23 cellular contexts compared by ENCODE assay signal in genomic region chr1:1947493-1947892, GRCh38. TPM values are rescaled to one million over a fixed set of nuclear protein-coding genes. Genes with fewer than 3 reads are reported as not detected.
DNase-seq lines count a peak whose midpoint lies in the region; ATAC-seq and TF ChIP-seq lines count a peak whose summit lies in the region.
"Had no signal": no experiment of that assay in that cellular context is flagged by ENCODE, and none has a peak within 500 bp of the region (broad histone marks: within the 10 kb centered on the region; RNA-seq: fewer than 3 reads in every experiment).

No MANE protein-coding gene starts in this region.

- 37% methylated on average over 14 of the region's 14 CpGs for WGBS in liver

- H4K20me1 ChIP-seq in BLaER1, result no peaks in the 10 kb centered on the region

- H3K36me3 ChIP-seq in BLaER1, result no peaks in the 10 kb centered on the region
- no peaks in the 10 kb centered on the region for H3K36me3 ChIP-seq in liver (ENCODE audit: control insufficient read depth in 4 of 4, insufficient read depth in 3 of 4, low read depth in 1 of 4, low read length in 3 of 4)
- H3K36me3 ChIP-seq: adrenal gland, suprapubic skin had no signal

- no peak for TF ChIP-seq CTCF in liver (IDR thresholded peaks at IDR 0.05; ENCODE audit: low read depth, low read length, missing input control)

- H3K27ac ChIP-seq in BLaER1 (no peak overlapping the region), liver (ENCODE audit: low read depth in 1 of 2, low read length in 2 of 2) (no peak overlapping the region)
- H3K27ac ChIP-seq: adrenal gland, KMS-11, suprapubic skin had no signal

- TF ChIP-seq RAD21 in liver (IDR thresholded peaks at IDR 0.05), result no peak

- H3K27me3 Mint-ChIP-seq in activated naive CD4-positive, alpha-beta T cell treated with anti-CD3 and anti-CD28 coated beads for 36 hours (ENCODE audit: low read depth), result no peaks in the 10 kb centered on the region

- peaks cover 25% of the 10 kb centered on the region for H3K9me3 ChIP-seq in BLaER1
- peaks cover 0 to 1% (median 0%) of the 10 kb centered on the region in 4 donors for H3K9me3 ChIP-seq in liver (ENCODE audit: control insufficient read depth in 4 of 4, low read length in 3 of 4)
- H3K9me3 ChIP-seq: adrenal gland, suprapubic skin had no signal

- intact Hi-C loops in activated naive CD4-positive, alpha-beta T cell treated with anti-CD3 and anti-CD28 coated beads for 36 hours (cut with micrococcal nuclease), result no loop called here

- H3K4me2 ChIP-seq in BLaER1, result peak overlapping the region; percentile 42; the same call in 1 of the 2 replicates
- H3K4me2 ChIP-seq: KMS-11 had no signal

- H3K9ac ChIP-seq in BLaER1 (no peak overlapping the region), liver (ENCODE audit: low read depth in 1 of 2, low read length in 2 of 2) (no peak overlapping the region)
- H3K9ac ChIP-seq: KMS-11 had no signal

- H3K9me3 Mint-ChIP-seq in activated naive CD4-positive, alpha-beta T cell treated with anti-CD3 and anti-CD28 coated beads for 36 hours, result peaks cover 11% of the 10 kb centered on the region
- peaks cover 0 to 15% of the 10 kb centered on the region in 2 donors for H3K9me3 Mint-ChIP-seq in activated naive CD4-positive, alpha-beta T cell treated with anti-CD3 and anti-CD28 coated beads, Interleukin-2, amount 50 U/mL, for 72 hours

- CTCF ChIA-PET in activated naive CD4-positive, alpha-beta T cell treated with anti-CD3 and anti-CD28 coated beads for 36 hours (lab: Charles Lee), result interaction anchor here (0.6 kb wide), 1 partner anchor 104 kb away, joined by 5 read pairs; no protein-coding TSS in a partner anchor

- ATAC-seq in activated naive CD4-positive, alpha-beta T cell treated with anti-CD3 and anti-CD28 coated beads, Interleukin-2, amount 50 U/mL, for 72 hours, result no peak
- ATAC-seq: activated CD8-positive, alpha-beta T cell treated with anti-CD3 and anti-CD28 coated beads for 36 hours; GM12878 had no signal

- H3K4me1 Mint-ChIP-seq in activated naive CD4-positive, alpha-beta T cell treated with anti-CD3 and anti-CD28 coated beads for 36 hours (ENCODE audit: low read depth), result peaks cover 3% of the 10 kb centered on the region

- H3K27ac Mint-ChIP-seq in activated naive CD4-positive, alpha-beta T cell treated with anti-CD3 and anti-CD28 coated beads for 36 hours, result no peak overlapping the region
- H3K27ac Mint-ChIP-seq in activated naive CD4-positive, alpha-beta T cell treated with anti-CD3 and anti-CD28 coated beads, Interleukin-2, amount 50 U/mL, for 72 hours, result no peak overlapping the region
- H3K27ac Mint-ChIP-seq: activated CD8-positive, alpha-beta T cell treated with anti-CD3 and anti-CD28 coated beads for 36 hours; nephron progenitor cell had no signal

- H3K4me3 ChIP-seq in BLaER1 (no peak overlapping the region), liver (ENCODE audit: low read depth in 1 of 3, low read length in 3 of 3) (no peak overlapping the region)
- H3K4me3 ChIP-seq: adrenal gland, GM12878, suprapubic skin had no signal

- H3K4me1 ChIP-seq in BLaER1 (peaks cover 53% of the 10 kb centered on the region), liver (ENCODE audit: control insufficient read depth in 4 of 4, insufficient read depth in 4 of 4, low read length in 3 of 4) (peaks cover 7 to 20% (median 16%) of the 10 kb centered on the region in 4 donors)

- H3K27me3 ChIP-seq in BLaER1 (no peaks in the 10 kb centered on the region), liver (ENCODE audit: control insufficient read depth in 4 of 4, insufficient read depth in 4 of 4, low read length in 3 of 4) (no peaks in the 10 kb centered on the region)
- H3K27me3 ChIP-seq: adrenal gland had no signal

- DNase-seq in DMS153 treated with DMSO at 0.1 percent for 48 hours (lab: John Stamatoyannopoulos, UW; ENCODE audit: unreplicated experiment) (peak; percentile 16), NCI-H2196 treated with DMSO at 0.1 percent for 48 hours (lab: John Stamatoyannopoulos, UW; ENCODE audit: unreplicated experiment) (peak; percentile 94), globus pallidus (ENCODE audit: low spot score) (no peak), NCI-H226 (no peak)
- no peak for DNase-seq in activated naive CD4-positive, alpha-beta T cell treated with anti-CD3 and anti-CD28 coated beads for 36 hours
- no peak for DNase-seq in activated naive CD4-positive, alpha-beta T cell treated with anti-CD3 and anti-CD28 coated beads, Interleukin-2, amount 50 U/mL, for 72 hours (ENCODE audit: low spot score in 2 of 2)
- DNase-seq: activated CD4-positive, CD25-positive, alpha-beta regulatory T cell; activated CD8-positive, alpha-beta T cell treated with anti-CD3 and anti-CD28 coated beads for 36 hours; activated gamma-delta T cell; adrenal gland; cortex of kidney; glutamatergic neuron; kidney glomerular epithelial cell; NCI-H2081; NCI-H526 treated with DMSO at 0.1 percent for 48 hours; nephron progenitor cell; T-helper 9 cell had no signal

- no peak overlapping the region for H3K4me3 Mint-ChIP-seq in activated naive CD4-positive, alpha-beta T cell treated with anti-CD3 and anti-CD28 coated beads for 36 hours
- H3K4me3 Mint-ChIP-seq: activated CD8-positive, alpha-beta T cell treated with anti-CD3 and anti-CD28 coated beads for 36 hours; nephron progenitor cell had no signal

- H3K36me3 Mint-ChIP-seq in activated naive CD4-positive, alpha-beta T cell treated with anti-CD3 and anti-CD28 coated beads for 36 hours (ENCODE audit: low read depth), result peaks cover 1% of the 10 kb centered on the region
- H3K36me3 Mint-ChIP-seq in activated naive CD4-positive, alpha-beta T cell treated with anti-CD3 and anti-CD28 coated beads, Interleukin-2, amount 50 U/mL, for 72 hours, result peaks cover 0 to 13% of the 10 kb centered on the region in 2 donors

TF ChIP-seq in liver, 16 proteins besides CTCF, POLR2A, EP300 and RAD21:
- peak; percentile 23 for TF ChIP-seq SP1 (IDR thresholded peaks at IDR 0.05)
- peak in 1 of 2 donors; percentile 59 for TF ChIP-seq RXRA (IDR thresholded peaks at IDR 0.05)
- no peak for TF ChIP-seq ATF3 (IDR thresholded peaks at IDR 0.05)
- peak; percentile 37 to 83 for TF ChIP-seq HNF4A (conservative IDR thresholded peaks at IDR 0.05)

RNA-seq across cellular contexts. Expression of gene TMEM52, which starts 28.4 kb away (rescaled TPM):
- 1 to 10 TPM; 2.6 to 2.7 TPM for total RNA-seq in liver
- 10 to 100 TPM in 1 of 2 donors, 1 to 10 TPM in 1; 3.2 to 13.1 TPM for polyA plus RNA-seq in liver
- total RNA-seq in activated naive CD4-positive, alpha-beta T cell treated with anti-CD3 and anti-CD28 coated beads for 36 hours, result under 1 TPM in 1 of 2 experiments, not detected in 1; 0.99 TPM
- total RNA-seq in activated naive CD4-positive, alpha-beta T cell treated with anti-CD3 and anti-CD28 coated beads, Interleukin-2, amount 50 U/mL, for 72 hours, result 1 to 10 TPM in 1 of 2 donors, under 1 TPM in 1; 0.64 to 1.5 TPM

RNA-seq across cellular contexts. Expression of gene CALML6, which starts 32.4 kb away (rescaled TPM):
- under 1 TPM; 0.47 to 0.67 TPM for total RNA-seq in liver
- under 1 TPM in 1 of 2 donors, not detected in 1; 0.15 TPM for polyA plus RNA-seq in liver
- total RNA-seq in activated naive CD4-positive, alpha-beta T cell treated with anti-CD3 and anti-CD28 coated beads for 36 hours, result under 1 TPM; 0.41 to 0.86 TPM
- total RNA-seq in activated naive CD4-positive, alpha-beta T cell treated with anti-CD3 and anti-CD28 coated beads, Interleukin-2, amount 50 U/mL, for 72 hours, result 1 to 10 TPM; 1.4 to 2.6 TPM

RNA-seq across cellular contexts. Expression of gene CFAP74, which starts 56.1 kb away (rescaled TPM):
- under 1 TPM in 1 of 2 donors, not detected in 1; under 0.01 TPM for total RNA-seq in liver
- under 1 TPM in 1 of 2 donors, not detected in 1; 0.31 TPM for polyA plus RNA-seq in liver
- total RNA-seq in activated naive CD4-positive, alpha-beta T cell treated with anti-CD3 and anti-CD28 coated beads for 36 hours, result not detected
- not detected for total RNA-seq in activated naive CD4-positive, alpha-beta T cell treated with anti-CD3 and anti-CD28 coated beads, Interleukin-2, amount 50 U/mL, for 72 hours
- total RNA-seq: fibroblast of lung, GM12878, suprapubic skin had no signal
- polyA plus RNA-seq: fibroblast of lung had no signal

RNA-seq across cellular contexts. Expression of gene GNB1, which starts 56.6 kb away (rescaled TPM):
- 10 to 100 TPM; 51.5 to 54.0 TPM for total RNA-seq in liver
- 10 to 100 TPM; 22.3 to 68.5 TPM for polyA plus RNA-seq in liver
- total RNA-seq in activated naive CD4-positive, alpha-beta T cell treated with anti-CD3 and anti-CD28 coated beads for 36 hours, result 100 to 1,000 TPM; 326 to 351 TPM
- 100 to 1,000 TPM; 267 to 358 TPM for total RNA-seq in activated naive CD4-positive, alpha-beta T cell treated with anti-CD3 and anti-CD28 coated beads, Interleukin-2, amount 50 U/mL, for 72 hours

Comparison
In these comparisons a context has a peak if more than half of its experiments do, and no peak if none do; other contexts are left out.
1. DNase-seq: peak in DMS153 treated with DMSO at 0.1 percent for 48 hours (single experiment) and NCI-H2196 treated with DMSO at 0.1 percent for 48 hours (single experiment); none in globus pallidus (single experiment), activated naive CD4-positive, alpha-beta T cell treated with anti-CD3 and anti-CD28 coated beads for 36 hours (single experiment), NCI-H226 (single experiment) and activated naive CD4-positive, alpha-beta T cell treated with anti-CD3 and anti-CD28 coated beads, Interleukin-2, amount 50 U/mL, for 72 hours (0 of 2).